ENCODE assay signal across 10 cellular contexts in the genomic region with DNA sequence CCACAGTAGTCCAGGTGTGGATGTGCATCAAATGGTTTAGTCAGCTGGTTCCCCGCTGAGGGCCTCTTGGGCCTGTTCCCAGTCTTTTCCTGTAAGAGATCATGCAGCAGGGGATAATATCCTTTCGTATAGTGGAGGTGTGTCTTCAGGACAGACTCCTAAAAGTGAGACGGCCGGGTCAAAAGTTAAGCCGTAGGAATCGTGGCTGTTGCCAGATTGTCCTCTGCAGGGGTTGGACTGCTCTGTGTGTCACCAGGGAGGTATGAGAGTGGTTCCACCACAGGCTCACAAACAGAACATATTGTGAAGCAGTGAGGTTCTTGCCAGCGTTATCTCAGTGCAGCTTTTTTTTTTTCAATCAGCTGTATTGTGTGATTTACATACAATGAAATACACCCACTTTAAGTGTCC.
DNase-seq lines count a peak whose midpoint lies in the region; ATAC-seq and TF ChIP-seq lines count a peak whose summit lies in the region.
"Had no signal": no experiment of that assay in that cellular context is flagged by ENCODE, and none has a peak within 500 bp of the region (broad histone marks: within the 10 kb centered on the region; RNA-seq: fewer than 3 reads in every experiment).

No MANE protein-coding gene starts in this region.

- H3K36me3 Mint-ChIP-seq in mesothelial cell of epicardium, result peaks cover 30% of the 10 kb centered on the region

- no peaks in the 10 kb centered on the region for H3K27me3 Mint-ChIP-seq in mesothelial cell of epicardium (ENCODE audit: low read depth)

- no peak for ATAC-seq in HG03571 (IDR thresholded peaks at IDR 0.05; ENCODE audit: unreplicated experiment)
- ATAC-seq in stimulated activated naive CD8-positive, alpha-beta T cell treated with anti-CD3 and anti-CD28 coated beads, Interleukin-15, Interleukin-2, amounts not matched to agents 100 U/mL and 50 U/mL, for 24 hours, result no peak

- no peak for TF ChIP-seq RAD21 in Ishikawa (IDR thresholded peaks at IDR 0.05; ENCODE audit: low read depth)

- DNase-seq in AG08396 (ENCODE audit: low spot score), result peak; percentile 80
- peak; percentile 15 for DNase-seq in amniotic stem cell (lab: John Stamatoyannopoulos, UW)
- DNase-seq in mesothelial cell of epicardium (ENCODE audit: low spot score in 2 of 2, unreplicated experiment in 2 of 2), result no peak
- DNase-seq in GDM1 (lab: John Stamatoyannopoulos, UW), result no peak
- no peak for DNase-seq in foreskin melanocyte
- DNase-seq in stimulated activated naive CD8-positive, alpha-beta T cell treated with anti-CD3 and anti-CD28 coated beads, Interleukin-15, Interleukin-2, amounts not matched to agents 100 U/mL and 50 U/mL, for 24 hours, result no peak
- DNase-seq: DND-41, RPMI8226 had no signal

- H3K9me3 Mint-ChIP-seq in mesothelial cell of epicardium, result peaks cover 8% of the 10 kb centered on the region

- H3K27ac Mint-ChIP-seq in mesothelial cell of epicardium, result peak overlapping the region; percentile 91

- TF ChIP-seq EP300 in Ishikawa (IDR thresholded peaks at IDR 0.05; ENCODE audit: borderline replicate concordance), result peak; percentile 54; the same call in 1 of the 2 replicates

- no peak for TF ChIP-seq CTCF in mesothelial cell of epicardium (IDR thresholded peaks at IDR 0.05; ENCODE audit: unreplicated experiment)

- H3K4me1 Mint-ChIP-seq in mesothelial cell of epicardium, result peaks cover 25% of the 10 kb centered on the region

- no peak overlapping the region for H3K4me3 Mint-ChIP-seq in mesothelial cell of epicardium

TF ChIP-seq in Ishikawa, 13 proteins besides CTCF, POLR2A, EP300 and RAD21:
- TF ChIP-seq NFIC (IDR thresholded peaks at IDR 0.05) (peak; percentile 76), TCF12 (IDR thresholded peaks at IDR 0.05; ENCODE audit: low read depth) (peak; percentile 68; the same call in 1 of the 2 replicates), CEBPB (IDR thresholded peaks at IDR 0.05) (no peak)

Comparison
In these comparisons a context has a peak if more than half of its experiments do, and no peak if none do; other contexts are left out.
1. DNase-seq: peak in AG08396 (single experiment) and amniotic stem cell (single experiment); none in mesothelial cell of epicardium (0 of 2), GDM1 (single experiment), foreskin melanocyte (single experiment) and stimulated activated naive CD8-positive, alpha-beta T cell treated with anti-CD3 and anti-CD28 coated beads, Interleukin-15, Interleukin-2, amounts not matched to agents 100 U/mL and 50 U/mL, for 24 hours (single experiment).